ENCODE assay signal across 23 cellular contexts in genomic region chr10:17661510-17661909, GRCh38. TPM values are rescaled to one million over a fixed set of nuclear protein-coding genes. Genes with fewer than 3 reads are reported as not detected.
A peak's percentile ranks its signal among the peaks of the same experiment; 100 is the strongest.
DNase-seq lines count a peak whose midpoint lies in the region; ATAC-seq and TF ChIP-seq lines count a peak whose summit lies in the region.
"Had no signal": no experiment of that assay in that cellular context is flagged by ENCODE, and none has a peak within 500 bp of the region (broad histone marks: within the 10 kb centered on the region; RNA-seq: fewer than 3 reads in every experiment).

No MANE protein-coding gene starts in this region.

- H4K20me1 ChIP-seq in GM23248 (ENCODE audit: insufficient read depth): no peaks in the 10 kb centered on the region

- no peak overlapping the region for H4K91ac ChIP-seq in trophoblast cell (ENCODE audit: low read depth, low read length)

- H3K9me3 ChIP-seq in GM23248 (ENCODE audit: low read depth) (no peaks in the 10 kb centered on the region), vagina (no peaks in the 10 kb centered on the region), trophoblast cell (ENCODE audit: insufficient read depth, low read depth, low read length) (no peaks in the 10 kb centered on the region)
- H3K9me3 ChIP-seq: A549, BE2C, SJSA1 had no signal

- H4K12ac ChIP-seq in trophoblast cell (ENCODE audit: low read depth, low read length): no peak overlapping the region

- TF ChIP-seq CTCF in WTC11 (IDR thresholded peaks at IDR 0.05): no peak
- no peak for TF ChIP-seq CTCF in vagina (IDR thresholded peaks at IDR 0.05)

- H3K36me3 Mint-ChIP-seq in activated T-cell treated with anti-CD3 and anti-CD28 coated beads, Interleukin-2, amount 50 U/mL, for 72 hours (ENCODE audit: insufficient read depth in 2 of 2): peaks cover 7 to 24% of the 10 kb centered on the region in 2 donors
- peaks cover 10% of the 10 kb centered on the region for H3K36me3 Mint-ChIP-seq in WTC11

- H3K4me2 ChIP-seq in GM23248 (ENCODE audit: unreplicated experiment): peak overlapping the region; percentile 36
- H3K4me2 ChIP-seq in trophoblast cell (ENCODE audit: low read length): no peak overlapping the region
- H3K4me2 ChIP-seq: A549, PC-9 had no signal

- ATAC-seq in activated T-cell treated with anti-CD3 and anti-CD28 coated beads, Interleukin-2, amount 50 U/mL, for 72 hours (replicated peaks in 1 of 2): no peak
- no peak for ATAC-seq in WTC11
- ATAC-seq: A549, HepG2 had no signal

- H3K36me3 ChIP-seq in GM23248 (ENCODE audit: low read depth) (peaks cover 5% of the 10 kb centered on the region; the same call in 1 of the 2 replicates), vagina (no peaks in the 10 kb centered on the region), trophoblast cell (ENCODE audit: control insufficient read depth in 1 of 2, insufficient read depth in 2 of 2, low read length in 2 of 2) (peaks cover 0 to 2% of the 10 kb centered on the region in 2 experiments)

- POLR2A ChIA-PET in WTC11 (lab: Charles Lee): no interaction called here

- intact Hi-C loops in vagina (cut with DNase I): no loop called here

- in situ Hi-C loops in GM23248 (cut with MboI): no loop called here

- no peak overlapping the region for H3K4ac ChIP-seq in trophoblast cell (ENCODE audit: low read depth, low read length)

- no peak overlapping the region for H2BK120ac ChIP-seq in trophoblast cell (ENCODE audit: insufficient read depth, low read length, poor library complexity)

- no peaks in the 10 kb centered on the region for H3K9me2 ChIP-seq in GM23248 (ENCODE audit: insufficient read depth)

- H3K27me3 ChIP-seq in GM23248 (replicated peaks; ENCODE audit: insufficient read depth) (no peaks in the 10 kb centered on the region), vagina (no peaks in the 10 kb centered on the region), trophoblast cell (ENCODE audit: insufficient read depth, low read length) (no peaks in the 10 kb centered on the region)
- H3K27me3 ChIP-seq: BE2C, SJSA1 had no signal

- H3K9me3 Mint-ChIP-seq in activated T-cell treated with anti-CD3 and anti-CD28 coated beads, Interleukin-2, amount 50 U/mL, for 72 hours: no peaks in the 10 kb centered on the region
- H3K9me3 Mint-ChIP-seq in WTC11: peaks cover 18% of the 10 kb centered on the region
- H3K9me3 Mint-ChIP-seq: CD14-positive monocyte had no signal

- no peak overlapping the region for H2BK5ac ChIP-seq in trophoblast cell (ENCODE audit: low read depth, low read length, poor library complexity)

- CTCF ChIA-PET in WTC11 (lab: Charles Lee): interaction anchor here (1.4 kb wide), 1 partner anchor 285 kb away, joined by 3 read pairs; no protein-coding TSS in a partner anchor

- H3K14ac ChIP-seq in trophoblast cell (ENCODE audit: low read length): no peak overlapping the region

- H3K9ac ChIP-seq in GM23248: peak overlapping the region; percentile 14; the same call in 1 of the 2 replicates
- H3K9ac ChIP-seq in trophoblast cell (ENCODE audit: low read length): no peak overlapping the region

- H3K4me1 ChIP-seq in GM23248 (ENCODE audit: insufficient read depth): peaks cover 36% of the 10 kb centered on the region
- peaks cover 24% of the 10 kb centered on the region for H3K4me1 ChIP-seq in vagina
- peaks cover 5 to 6% of the 10 kb centered on the region in 2 experiments for H3K4me1 ChIP-seq in trophoblast cell (ENCODE audit: control insufficient read depth in 1 of 2, insufficient read depth in 2 of 2, low read length in 2 of 2)
- H3K4me1 ChIP-seq: BE2C had no signal

- H3K27ac Mint-ChIP-seq in activated T-cell treated with anti-CD3 and anti-CD28 coated beads, Interleukin-2, amount 50 U/mL, for 72 hours: peak overlapping the region; percentile 74
- H3K27ac Mint-ChIP-seq in WTC11: peak overlapping the region; percentile 32; the same call in 1 of the 2 replicates

- no peak overlapping the region for H3K23ac ChIP-seq in trophoblast cell (ENCODE audit: low read length)

- H3K4me3 Mint-ChIP-seq in activated T-cell treated with anti-CD3 and anti-CD28 coated beads, Interleukin-2, amount 50 U/mL, for 72 hours: peak overlapping the region in 1 of 2 donors; percentile 44
- H3K4me3 Mint-ChIP-seq in WTC11: no peak overlapping the region
- H3K4me3 Mint-ChIP-seq: CD14-positive monocyte had no signal

- H3K4me3 ChIP-seq in GM23248 (peak overlapping the region; percentile 6; the same call in 1 of the 2 replicates), vagina (no peak overlapping the region), trophoblast cell (ENCODE audit: low read depth, low read length) (no peak overlapping the region)
- H3K4me3 ChIP-seq: A549, PC-9, SJSA1 had no signal

- H3K27ac ChIP-seq in GM23248 (peak overlapping the region; percentile 59), vagina (peak overlapping the region; percentile 4), trophoblast cell (ENCODE audit: low read depth, low read length) (no peak overlapping the region)
- H3K27ac ChIP-seq: A549, PC-9, SJSA1 had no signal

- no peak overlapping the region for H2BK12ac ChIP-seq in trophoblast cell (ENCODE audit: low read length)

- peaks cover 27% of the 10 kb centered on the region for H3F3A ChIP-seq in GM23248 (ENCODE audit: insufficient read depth)

- H2AK5ac ChIP-seq in trophoblast cell (ENCODE audit: low read length): no peak overlapping the region

- no peak for DNase-seq in activated T-cell treated with anti-CD3 and anti-CD28 coated beads, Interleukin-2, amount 50 U/mL, for 72 hours
- no peak for DNase-seq in activated T-cell treated with anti-CD3 and anti-CD28 coated beads, Interleukin-2, amount 50 U/mL, for 1 hour
- peak; percentile 18 for DNase-seq in GM23248
- no peak for DNase-seq in WTC11 (ENCODE audit: low spot score)
- DNase-seq in vagina (ENCODE audit: extremely low spot score in 2 of 2): no peak
- DNase-seq in AG08396 (ENCODE audit: low spot score): no peak
- no peak for DNase-seq in trophoblast cell
- DNase-seq: BE2C; DMS153; DND-41; H7; KBM-7; MM.1S; NCI-H2029 treated with DMSO at 0.1 percent for 48 hours; NCI-H446 treated with DMSO at 0.1 percent for 48 hours; NCI-H526; NK-92 treated with Interleukin-12 subunit alpha and Interleukin-12 subunit beta, amount 100 ng/mL, for 24 hours; PC-9; Right ventricle myocardium superior had no signal

- H3K79me2 ChIP-seq in GM23248 (ENCODE audit: insufficient read depth) (peaks cover 92% of the 10 kb centered on the region), trophoblast cell (ENCODE audit: control insufficient read depth, insufficient read depth, low read length, poor library complexity) (peaks cover 7% of the 10 kb centered on the region)

- no peak overlapping the region for H2AFZ ChIP-seq in GM23248
- no peak overlapping the region for H2AFZ ChIP-seq in trophoblast cell (ENCODE audit: insufficient read depth, low read length, poor library complexity)
- H2AFZ ChIP-seq: PC-9 had no signal

- H4K8ac ChIP-seq in trophoblast cell (ENCODE audit: low read depth, low read length): no peak overlapping the region

- peaks cover 57% of the 10 kb centered on the region for H3K4me1 Mint-ChIP-seq in activated T-cell treated with anti-CD3 and anti-CD28 coated beads, Interleukin-2, amount 50 U/mL, for 72 hours (ENCODE audit: low read depth)
- peaks cover 26% of the 10 kb centered on the region for H3K4me1 Mint-ChIP-seq in WTC11

- H3K18ac ChIP-seq in trophoblast cell (ENCODE audit: low read length): no peak overlapping the region

- H3K79me1 ChIP-seq in trophoblast cell (ENCODE audit: low read length): peaks cover 2% of the 10 kb centered on the region

- no peaks in the 10 kb centered on the region for H3K27me3 Mint-ChIP-seq in activated T-cell treated with anti-CD3 and anti-CD28 coated beads, Interleukin-2, amount 50 U/mL, for 72 hours (ENCODE audit: low read depth)
- H3K27me3 Mint-ChIP-seq in WTC11 (ENCODE audit: low read depth): no peaks in the 10 kb centered on the region

- TF ChIP-seq POLR2A in vagina (IDR thresholded peaks at IDR 0.05): no peak

- 89 to 93% methylated on average over 3 of the region's 3 CpGs for WGBS in GM23248 (ENCODE audit: low coverage in 1 of 2, low lambda C conversion rate in 2 of 2, missing lambda C conversion rate in 2 of 2), 2 experiments
- WGBS in trophoblast cell (ENCODE audit: extremely low coverage, insufficient coverage, insufficient read length): no CpG with 5 or more reads among the region's 3 CpGs

TF ChIP-seq in WTC11, 78 proteins besides CTCF, POLR2A, EP300 and RAD21 (continues in another document):
- TF ChIP-seq, protein P1, sequence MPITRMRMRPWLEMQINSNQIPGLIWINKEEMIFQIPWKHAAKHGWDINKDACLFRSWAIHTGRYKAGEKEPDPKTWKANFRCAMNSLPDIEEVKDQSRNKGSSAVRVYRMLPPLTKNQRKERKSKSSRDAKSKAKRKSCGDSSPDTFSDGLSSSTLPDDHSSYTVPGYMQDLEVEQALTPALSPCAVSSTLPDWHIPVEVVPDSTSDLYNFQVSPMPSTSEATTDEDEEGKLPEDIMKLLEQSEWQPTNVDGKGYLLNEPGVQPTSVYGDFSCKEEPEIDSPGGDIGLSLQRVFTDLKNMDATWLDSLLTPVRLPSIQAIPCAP (CRISPR knock-in tag; IDR thresholded peaks at IDR 0.05): no peak
- TF ChIP-seq, protein P2, sequence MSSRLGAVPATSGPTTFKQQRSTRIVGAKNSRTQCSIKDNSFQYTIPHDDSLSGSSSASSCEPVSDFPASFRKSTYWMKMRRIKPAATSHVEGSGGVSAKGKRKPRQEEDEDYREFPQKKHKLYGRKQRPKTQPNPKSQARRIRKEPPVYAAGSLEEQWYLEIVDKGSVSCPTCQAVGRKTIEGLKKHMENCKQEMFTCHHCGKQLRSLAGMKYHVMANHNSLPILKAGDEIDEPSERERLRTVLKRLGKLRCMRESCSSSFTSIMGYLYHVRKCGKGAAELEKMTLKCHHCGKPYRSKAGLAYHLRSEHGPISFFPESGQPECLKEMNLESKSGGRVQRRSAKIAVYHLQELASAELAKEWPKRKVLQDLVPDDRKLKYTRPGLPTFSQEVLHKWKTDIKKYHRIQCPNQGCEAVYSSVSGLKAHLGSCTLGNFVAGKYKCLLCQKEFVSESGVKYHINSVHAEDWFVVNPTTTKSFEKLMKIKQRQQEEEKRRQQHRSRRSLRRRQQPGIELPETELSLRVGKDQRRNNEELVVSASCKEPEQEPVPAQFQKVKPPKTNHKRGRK (CRISPR knock-in tag; IDR thresholded peaks at IDR 0.05; ENCODE audit: borderline replicate concordance): no peak
- TF ChIP-seq ZBTB21 (CRISPR knock-in tag; IDR thresholded peaks at IDR 0.05; ENCODE audit: borderline replicate concordance) (no peak), NFYB (CRISPR knock-in tag; conservative IDR thresholded peaks at IDR 0.05; ENCODE audit: low read depth) (no peak)

RNA-seq across cellular contexts. Expression of gene STAM, which starts 17.6 kb away (rescaled TPM):
- 10 to 100 TPM; 33.3 to 36.5 TPM for total RNA-seq in activated T-cell treated with anti-CD3 and anti-CD28 coated beads, Interleukin-2, amount 50 U/mL, for 72 hours
- total RNA-seq in GM23248 (2014; rRNA removed; shearing (Covaris generic)): 25.2 and 38.7 TPM in 2 replicates
- polyA plus RNA-seq in GM23248 (2016; fragmentation: Nextera tagmentation; extraction: Ambion mirVana): 29.2 and 30.8 TPM in 2 replicates
- total RNA-seq in WTC11 (2021) (20.7 to 24.2 TPM (median 22.9 TPM) in 3 replicates), vagina (16.0 TPM)
- polyA plus RNA-seq in trophoblast cell (2013): 27.8 and 28.9 TPM in 2 replicates

RNA-seq across cellular contexts. Expression of gene HACD1, which starts 44.3 kb away (rescaled TPM):
- 1 to 10 TPM; 4.2 to 5.4 TPM for total RNA-seq in activated T-cell treated with anti-CD3 and anti-CD28 coated beads, Interleukin-2, amount 50 U/mL, for 72 hours
- total RNA-seq in GM23248 (2014; rRNA removed; shearing (Covaris generic)): 64.0 and 81.3 TPM in 2 replicates
- 150 and 157 TPM in 2 replicates for polyA plus RNA-seq in GM23248 (2016; fragmentation: Nextera tagmentation; extraction: Ambion mirVana)
- total RNA-seq in WTC11 (2021): 18.6 to 23.2 TPM (median 21.2 TPM) in 3 replicates
- 6.4 TPM for total RNA-seq in vagina
- 21.9 and 27.2 TPM in 2 replicates for polyA plus RNA-seq in trophoblast cell (2013)
